In genomic region chr15:63126726-63127125, GRCh38 we compare ENCODE assay signal across 2 cellular contexts.
TF ChIP-seq lines count a peak whose summit lies in the region.

No MANE protein-coding gene starts in this region.

TF ChIP-seq in A549, 52 proteins besides CTCF, POLR2A, EP300 and RAD21:
- no peak for TF ChIP-seq HOXA7 (CRISPR knock-in tag; IDR thresholded peaks at IDR 0.05)
- TF ChIP-seq MAFK (IDR thresholded peaks at IDR 0.05; ENCODE audit: partially characterized antibody): peak; percentile 91

TF ChIP-seq in endothelial cell of umbilical vein, 7 proteins besides CTCF, POLR2A, EP300 and RAD21:
- no peak for TF ChIP-seq FOS (IDR thresholded peaks at IDR 0.05; ENCODE audit: borderline replicate concordance, insufficient read depth, low read length)
